Comparison of ENCODE assay signal across 8 cellular contexts in the genomic region with DNA sequence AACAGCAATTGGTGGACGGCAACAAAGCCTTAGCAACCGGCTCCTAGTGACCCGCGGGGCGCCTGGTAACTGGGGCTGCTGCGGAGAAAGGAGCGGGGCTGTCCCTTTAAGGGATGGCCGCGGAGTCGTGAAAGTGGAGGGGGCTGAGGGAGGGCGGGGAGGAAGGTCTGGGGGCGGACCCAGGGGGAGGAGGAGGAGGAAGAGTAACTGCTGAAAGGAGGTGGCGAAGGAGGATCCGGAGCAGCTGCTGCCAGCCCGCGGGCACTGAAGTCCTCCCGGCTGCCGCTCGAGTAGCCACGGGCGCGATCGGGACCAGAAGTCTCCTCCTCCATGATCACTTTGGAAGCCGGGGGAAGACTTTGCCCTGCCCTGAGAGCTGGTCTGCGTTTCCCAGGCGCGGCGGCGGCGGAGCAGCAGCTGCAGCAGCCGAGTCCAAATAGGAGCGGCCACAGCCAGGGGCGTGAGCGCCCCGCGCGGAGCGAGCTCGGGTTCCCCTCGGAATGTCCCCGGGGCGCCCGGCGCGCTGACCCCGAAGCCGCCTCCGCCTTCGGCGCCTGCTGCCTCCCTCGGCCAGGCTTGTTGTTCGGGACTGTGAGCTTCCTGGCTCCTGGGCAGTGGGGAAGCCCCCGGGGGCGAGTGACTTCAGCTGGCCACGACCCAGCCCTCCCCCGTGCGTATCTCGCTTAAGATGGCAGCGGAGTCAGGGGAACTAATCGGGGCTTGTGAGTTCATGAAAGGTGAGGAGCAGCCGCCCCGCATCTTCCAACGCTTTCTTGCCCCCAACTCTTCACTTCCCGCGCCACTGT. TPM values are rescaled to one million over a fixed set of nuclear protein-coding genes. Genes with fewer than 3 reads are reported as not detected.
DNase-seq lines count a peak whose midpoint lies in the region; ATAC-seq and TF ChIP-seq lines count a peak whose summit lies in the region.

A gene with protein sequence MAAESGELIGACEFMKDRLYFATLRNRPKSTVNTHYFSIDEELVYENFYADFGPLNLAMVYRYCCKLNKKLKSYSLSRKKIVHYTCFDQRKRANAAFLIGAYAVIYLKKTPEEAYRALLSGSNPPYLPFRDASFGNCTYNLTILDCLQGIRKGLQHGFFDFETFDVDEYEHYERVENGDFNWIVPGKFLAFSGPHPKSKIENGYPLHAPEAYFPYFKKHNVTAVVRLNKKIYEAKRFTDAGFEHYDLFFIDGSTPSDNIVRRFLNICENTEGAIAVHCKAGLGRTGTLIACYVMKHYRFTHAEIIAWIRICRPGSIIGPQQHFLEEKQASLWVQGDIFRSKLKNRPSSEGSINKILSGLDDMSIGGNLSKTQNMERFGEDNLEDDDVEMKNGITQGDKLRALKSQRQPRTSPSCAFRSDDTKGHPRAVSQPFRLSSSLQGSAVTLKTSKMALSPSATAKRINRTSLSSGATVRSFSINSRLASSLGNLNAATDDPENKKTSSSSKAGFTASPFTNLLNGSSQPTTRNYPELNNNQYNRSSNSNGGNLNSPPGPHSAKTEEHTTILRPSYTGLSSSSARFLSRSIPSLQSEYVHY (plus strand): TSS at position 240 of the 806 bp plus-strand sequence. CDS start 449 bp downstream, at position 689.

- H3K4me1 Mint-ChIP-seq in T-helper 1 cell treated with Interleukin-12 subunit alpha and Interleukin-12 subunit beta and Interleukin-4 antibody, amounts not matched to agents 30 μg/mL and 1 μg/mL, for 36 hours (ENCODE audit: low read depth), result peaks cover 40% of the 10 kb centered on the region

- no peaks in the 10 kb centered on the region for H3K27me3 ChIP-seq in right atrium auricular region
- no peaks in the 10 kb centered on the region for H3K27me3 ChIP-seq in uterus

- TF ChIP-seq POLR2A in uterus (IDR thresholded peaks at IDR 0.05), result peak; percentile 59 to 79

- in situ Hi-C loops in GM13976 (cut with MboI; ENCODE audit: low sequenced_read_pairs, unreplicated experiment), result no loop called here

- peaks cover 0 to 37% of the 10 kb centered on the region in 2 donors for H3K4me1 ChIP-seq in right atrium auricular region
- H3K4me1 ChIP-seq in uterus, result no peaks in the 10 kb centered on the region

- DNase-seq in GM13976 (ENCODE audit: low spot score) (peak; percentile 94), NCI-H146 treated with DMSO at 0.1 percent for 48 hours (lab: John Stamatoyannopoulos, UW; ENCODE audit: unreplicated experiment) (peak; percentile 92), amygdala (lab: John Stamatoyannopoulos, UW) (peak in 55 of 56 donors; percentile 16 to 93 (median 80)), right atrium auricular region (ENCODE audit: low spot score) (peak; percentile 93), pulmonary artery endothelial cell (ENCODE audit: low read depth, low spot score) (peak; percentile 90), uterus (peak; percentile 88 to 94)

- peak within 1 kb of the TSS; percentile 95 for H3K4me3 Mint-ChIP-seq in T-helper 1 cell treated with Interleukin-12 subunit alpha and Interleukin-12 subunit beta and Interleukin-4 antibody, amounts not matched to agents 30 μg/mL and 1 μg/mL, for 36 hours

- H3K36me3 ChIP-seq in right atrium auricular region, result no peaks in the 10 kb centered on the region
- H3K36me3 ChIP-seq in uterus, result no peaks in the 10 kb centered on the region

- H3K36me3 Mint-ChIP-seq in T-helper 1 cell treated with Interleukin-12 subunit alpha and Interleukin-12 subunit beta and Interleukin-4 antibody, amounts not matched to agents 30 μg/mL and 1 μg/mL, for 36 hours (ENCODE audit: low read depth), result peaks cover 40% of the 10 kb centered on the region

- no peaks in the 10 kb centered on the region for H3K9me3 Mint-ChIP-seq in T-helper 1 cell treated with Interleukin-12 subunit alpha and Interleukin-12 subunit beta and Interleukin-4 antibody, amounts not matched to agents 30 μg/mL and 1 μg/mL, for 36 hours

- intact Hi-C loops in uterus (cut with DNase I; ENCODE audit: low total_unique reads), result no loop called here

- peak within 1 kb of the TSS; percentile 96 for H3K27ac Mint-ChIP-seq in T-helper 1 cell treated with Interleukin-12 subunit alpha and Interleukin-12 subunit beta and Interleukin-4 antibody, amounts not matched to agents 30 μg/mL and 1 μg/mL, for 36 hours

- H3K4me3 ChIP-seq in right atrium auricular region (peak within 1 kb of the TSS; percentile 81 to 94), uterus (peak within 1 kb of the TSS; percentile 56 to 84)

- ATAC-seq in HG02870 (IDR thresholded peaks at IDR 0.05; ENCODE audit: unreplicated experiment), result peak; percentile 53

- TF ChIP-seq CTCF in GM13976 (IDR thresholded peaks at IDR 0.05; ENCODE audit: borderline replicate concordance, control extremely low read depth, extremely low read depth, insufficient read depth, missing control alignments) (no peak), right atrium auricular region (IDR thresholded peaks at IDR 0.05) (no peak), uterus (IDR thresholded peaks at IDR 0.05) (peak in 3 of 4 experiments; percentile 1 to 9 (median 5))

- H3K27ac ChIP-seq in right atrium auricular region, result peak within 1 kb of the TSS; percentile 94 to 96
- peak within 1 kb of the TSS; percentile 84 to 93 for H3K27ac ChIP-seq in uterus

- peaks cover under 1% of the 10 kb centered on the region for H3K27me3 Mint-ChIP-seq in T-helper 1 cell treated with Interleukin-12 subunit alpha and Interleukin-12 subunit beta and Interleukin-4 antibody, amounts not matched to agents 30 μg/mL and 1 μg/mL, for 36 hours (ENCODE audit: low read depth)

- H3K9me3 ChIP-seq in right atrium auricular region (no peaks in the 10 kb centered on the region), uterus (no peaks in the 10 kb centered on the region)

RNA-seq across cellular contexts. Expression of the gene that starts here (rescaled TPM):
- total RNA-seq in right atrium auricular region (1 to 10 TPM; 5.3 to 5.5 TPM), pulmonary artery endothelial cell (12.6 and 13.3 TPM in 2 replicates), uterus (10 to 100 TPM in 3 of 4 donors, 1 to 10 TPM in 1; 9.0 to 32.4 (median 23.0) TPM)

Comparison
In these comparisons a context has a peak if more than half of its experiments do, and no peak if none do; other contexts are left out.
1. Peak in every context shown above with its lines: DNase-seq, ATAC-seq, H3K4me3 ChIP-seq and H3K27ac ChIP-seq.
2. CTCF ChIP-seq: peak in uterus (3 of 4); none in GM13976 (single experiment) and right atrium auricular region (0 of 2).